In genomic region chr1:172141351-172142000, GRCh38 we compare ENCODE assay signal across 12 cellular contexts.
A peak's percentile ranks its signal among the peaks of the same experiment; 100 is the strongest.
DNase-seq lines count a peak whose midpoint lies in the region; ATAC-seq and TF ChIP-seq lines count a peak whose summit lies in the region.
"Had no signal": no experiment of that assay in that cellular context is flagged by ENCODE, and none has a peak within 500 bp of the region (broad histone marks: within the 10 kb centered on the region; RNA-seq: fewer than 3 reads in every experiment).

No MANE protein-coding gene starts in this region.

- no peak for TF ChIP-seq EP300 in upper lobe of left lung (IDR thresholded peaks at IDR 0.05)

- H3K4me3 Mint-ChIP-seq in nephron progenitor cell, result peak overlapping the region; percentile 67
- H3K4me3 Mint-ChIP-seq: activated CD4-positive, alpha-beta T cell treated with anti-CD3 and anti-CD28 coated beads, Interleukin-2, amount 10 ng/mL, durations not matched to agents 24 days and 14 days; activated naive CD4-positive, alpha-beta T cell treated with anti-CD3 and anti-CD28 coated beads for 36 hours; endodermal cell had no signal

- H3K9ac ChIP-seq in duodenal mucosa (ENCODE audit: low read depth in 1 of 2, low read length in 2 of 2), result peak overlapping the region in 1 of 2 donors; percentile 25

- no peaks in the 10 kb centered on the region for H3K27me3 Mint-ChIP-seq in nephron progenitor cell (ENCODE audit: low read depth, poor library complexity)
- H3K27me3 Mint-ChIP-seq: activated CD4-positive, alpha-beta T cell treated with anti-CD3 and anti-CD28 coated beads, Interleukin-2, amount 10 ng/mL, durations not matched to agents 24 days and 14 days had no signal

- 39% methylated on average over 8 of the region's 8 CpGs for WGBS in upper lobe of left lung, 2 donors

- ATAC-seq in upper lobe of left lung (ENCODE audit: low FRiP score in 2 of 2), result no peak
- no peak for ATAC-seq in GM18858 (IDR thresholded peaks at IDR 0.05; ENCODE audit: unreplicated experiment)
- ATAC-seq in HG03039 (IDR thresholded peaks at IDR 0.05; ENCODE audit: unreplicated experiment), result no peak
- ATAC-seq: pancreas had no signal

- H3K27ac Mint-ChIP-seq in nephron progenitor cell, result peak overlapping the region; percentile 21
- H3K27ac Mint-ChIP-seq: activated CD4-positive, alpha-beta T cell treated with anti-CD3 and anti-CD28 coated beads, Interleukin-2, amount 10 ng/mL, durations not matched to agents 24 days and 14 days; activated naive CD4-positive, alpha-beta T cell treated with anti-CD3 and anti-CD28 coated beads for 36 hours; endodermal cell had no signal

- H3K9me3 Mint-ChIP-seq in nephron progenitor cell, result no peaks in the 10 kb centered on the region
- H3K9me3 Mint-ChIP-seq: activated CD4-positive, alpha-beta T cell treated with anti-CD3 and anti-CD28 coated beads, Interleukin-2, amount 10 ng/mL, durations not matched to agents 24 days and 14 days; activated naive CD4-positive, alpha-beta T cell treated with anti-CD3 and anti-CD28 coated beads for 36 hours; endodermal cell had no signal

- no peak for TF ChIP-seq POLR2A in upper lobe of left lung (IDR thresholded peaks at IDR 0.05)

- no peaks in the 10 kb centered on the region for H3K27me3 ChIP-seq in MG63
- no peaks in the 10 kb centered on the region for H3K27me3 ChIP-seq in duodenal mucosa (ENCODE audit: control insufficient read depth in 1 of 2, insufficient read depth in 2 of 2, low read length in 2 of 2)
- H3K27me3 ChIP-seq in upper lobe of left lung, result no peaks in the 10 kb centered on the region
- H3K27me3 ChIP-seq: pancreas had no signal

- no peaks in the 10 kb centered on the region for H3K36me3 Mint-ChIP-seq in nephron progenitor cell (ENCODE audit: low read depth)

- H3K36me3 ChIP-seq in MG63, result peaks cover 4% of the 10 kb centered on the region
- H3K36me3 ChIP-seq in duodenal mucosa (ENCODE audit: control insufficient read depth in 1 of 2, insufficient read depth in 2 of 2, low read length in 2 of 2), result no peaks in the 10 kb centered on the region
- no peaks in the 10 kb centered on the region for H3K36me3 ChIP-seq in upper lobe of left lung
- H3K36me3 ChIP-seq: pancreas had no signal

- no peaks in the 10 kb centered on the region for H3K9me3 ChIP-seq in MG63
- no peaks in the 10 kb centered on the region for H3K9me3 ChIP-seq in duodenal mucosa (ENCODE audit: control insufficient read depth in 1 of 2, low read length in 2 of 2)
- H3K9me3 ChIP-seq in upper lobe of left lung, result no peaks in the 10 kb centered on the region
- H3K9me3 ChIP-seq: pancreas had no signal

- no peak for TF ChIP-seq CTCF in nephron progenitor cell (IDR thresholded peaks at IDR 0.05)
- no peak for TF ChIP-seq CTCF in upper lobe of left lung (IDR thresholded peaks at IDR 0.05)

- DNase-seq in MG63 (peak; percentile 11), nephron progenitor cell (no peak), upper lobe of left lung (no peak)
- DNase-seq in activated CD4-positive, CD25-positive, alpha-beta regulatory T cell (lab: John Stamatoyannopoulos, UW), result no peak
- DNase-seq: activated CD4-positive, alpha-beta T cell treated with anti-CD3 and anti-CD28 coated beads, Interleukin-2, amount 10 ng/mL, durations not matched to agents 24 days and 14 days; activated naive CD4-positive, alpha-beta T cell treated with anti-CD3 and anti-CD28 coated beads for 36 hours; endodermal cell; NCI-H2171 treated with DMSO at 0.1 percent for 48 hours; pancreas had no signal

- peak overlapping the region; percentile 55 for H3K4me3 ChIP-seq in MG63
- H3K4me3 ChIP-seq in duodenal mucosa (ENCODE audit: low read depth in 1 of 2, low read length in 2 of 2), result peak overlapping the region in 1 of 2 donors; percentile 28
- H3K4me3 ChIP-seq in upper lobe of left lung, result peak overlapping the region in 2 of 4 donors; percentile 9 to 40

- H3K4me1 Mint-ChIP-seq in nephron progenitor cell, result peaks cover 42% of the 10 kb centered on the region

- H3K27ac ChIP-seq in duodenal mucosa (ENCODE audit: low read depth, low read length) (peak overlapping the region; percentile 13), upper lobe of left lung (peak overlapping the region; percentile 57 to 78 (median 65))

- peaks cover 0 to 8% of the 10 kb centered on the region in 2 donors for H3K4me1 ChIP-seq in duodenal mucosa (ENCODE audit: control insufficient read depth in 1 of 2, insufficient read depth in 2 of 2, low read length in 2 of 2)
- peaks cover 0 to 13% (median 7%) of the 10 kb centered on the region in 4 donors for H3K4me1 ChIP-seq in upper lobe of left lung
